In the genomic region with DNA sequence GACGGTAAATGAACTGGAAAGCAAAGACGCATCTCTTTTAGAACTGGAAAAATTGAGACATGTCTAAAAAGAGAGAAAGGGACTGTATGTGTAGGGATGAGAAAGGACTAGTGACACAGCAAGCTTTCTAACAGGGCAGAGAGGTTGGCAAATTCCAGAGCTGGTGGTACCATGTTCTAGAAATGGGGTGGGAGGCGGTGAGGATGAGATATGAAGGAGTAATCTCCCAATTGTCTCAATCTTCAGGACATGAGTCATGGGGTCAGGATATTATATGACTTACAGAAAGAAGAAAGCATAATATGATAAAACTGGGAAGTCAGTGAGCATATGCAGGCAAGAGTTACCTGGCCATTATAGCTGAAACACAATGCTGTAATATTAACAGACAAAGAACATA, we compare ENCODE assay signal across 15 cellular contexts. TPM values are rescaled to one million over a fixed set of nuclear protein-coding genes. Genes with fewer than 3 reads are reported as not detected.
DNase-seq lines count a peak whose midpoint lies in the region; ATAC-seq and TF ChIP-seq lines count a peak whose summit lies in the region.
"Had no signal": no experiment of that assay in that cellular context is flagged by ENCODE, and none has a peak within 500 bp of the region (broad histone marks: within the 10 kb centered on the region; RNA-seq: fewer than 3 reads in every experiment).

No MANE protein-coding gene starts in this region.

- no peak for TF ChIP-seq CTCF in MCF 10A (IDR thresholded peaks at IDR 0.05; ENCODE audit: unreplicated experiment)
- TF ChIP-seq CTCF in breast epithelium (IDR thresholded peaks at IDR 0.05): no peak
- TF ChIP-seq CTCF in RWPE2 (IDR thresholded peaks at IDR 0.05; ENCODE audit: poor library complexity, severe bottlenecking): no peak
- TF ChIP-seq CTCF in epithelial cell of esophagus (IDR thresholded peaks at IDR 0.05; ENCODE audit: insufficient read depth, low read depth, low read length, missing control alignments): no peak
- no peak for TF ChIP-seq CTCF in H9 (conservative IDR thresholded peaks at IDR 0.05)

- no peaks in the 10 kb centered on the region for H3K9me3 Mint-ChIP-seq in MCF 10A (ENCODE audit: unreplicated experiment)
- H3K9me3 Mint-ChIP-seq in activated T-cell treated with anti-CD3 and anti-CD28 coated beads, Interleukin-2, amount 50 U/mL, for 72 hours: no peaks in the 10 kb centered on the region
- H3K9me3 Mint-ChIP-seq in H9: peaks cover 40 to 59% of the 10 kb centered on the region in 2 experiments
- H3K9me3 Mint-ChIP-seq in activated CD8-positive, alpha-beta T cell treated with anti-CD3 and anti-CD28 coated beads, Interleukin-2, amount 10 ng/mL, durations not matched to agents 7 days and 5 days (ENCODE audit: insufficient read depth): no peaks in the 10 kb centered on the region
- H3K9me3 Mint-ChIP-seq: CD8-positive, alpha-beta memory T cell; HFFc6 had no signal

- H4K91ac ChIP-seq in H9 (ENCODE audit: insufficient read length, low read depth, low read length): no peak overlapping the region

- POLR2A ChIA-PET in MCF 10A (lab: Yijun Ruan, JAX): interaction anchor here (1.1 to 4.1 kb wide), 5 partner anchors 10 to 25 kb away, joined by 3 to 49 read pairs (median 6); a partner anchor contains a TSS
- POLR2A ChIA-PET in activated CD8-positive, alpha-beta T cell treated with anti-CD3 and anti-CD28 coated beads, Interleukin-2, amount 10 ng/mL, durations not matched to agents 7 days and 5 days (lab: Charles Lee): no interaction called here

- H3K4me1 Mint-ChIP-seq in MCF 10A (ENCODE audit: insufficient read depth, unreplicated experiment): peaks cover 13% of the 10 kb centered on the region
- peaks cover 27% of the 10 kb centered on the region for H3K4me1 Mint-ChIP-seq in activated T-cell treated with anti-CD3 and anti-CD28 coated beads, Interleukin-2, amount 50 U/mL, for 72 hours (ENCODE audit: low read depth)
- peaks cover 13 to 19% of the 10 kb centered on the region in 2 experiments; a peak in 3 of 4 replicates for H3K4me1 Mint-ChIP-seq in H9
- H3K4me1 Mint-ChIP-seq in activated CD8-positive, alpha-beta T cell treated with anti-CD3 and anti-CD28 coated beads, Interleukin-2, amount 10 ng/mL, durations not matched to agents 7 days and 5 days (ENCODE audit: low read depth): no peaks in the 10 kb centered on the region

- no peak overlapping the region for H2BK5ac ChIP-seq in H9 (ENCODE audit: insufficient read length, low read length)

- H2BK20ac ChIP-seq in H9 (ENCODE audit: low read depth, low read length, poor library complexity, severe bottlenecking): no peak overlapping the region

- H2AFZ ChIP-seq in H9 (ENCODE audit: low read length): no peak overlapping the region

- H3K4me1 ChIP-seq in breast epithelium (no peaks in the 10 kb centered on the region), RWPE2 (ENCODE audit: insufficient read depth, poor library complexity, severe bottlenecking) (peaks cover 43% of the 10 kb centered on the region), H9 (ENCODE audit: insufficient read depth, low read length) (no peaks in the 10 kb centered on the region)

- no peak overlapping the region for H3K4me3 Mint-ChIP-seq in MCF 10A (ENCODE audit: unreplicated experiment)
- no peak overlapping the region for H3K4me3 Mint-ChIP-seq in activated T-cell treated with anti-CD3 and anti-CD28 coated beads, Interleukin-2, amount 50 U/mL, for 72 hours
- H3K4me3 Mint-ChIP-seq in H9: no peak overlapping the region
- no peak overlapping the region for H3K4me3 Mint-ChIP-seq in activated CD8-positive, alpha-beta T cell treated with anti-CD3 and anti-CD28 coated beads, Interleukin-2, amount 10 ng/mL, durations not matched to agents 7 days and 5 days
- H3K4me3 Mint-ChIP-seq: CD8-positive, alpha-beta memory T cell; HFFc6 had no signal

- no peak overlapping the region for H3K14ac ChIP-seq in H9 (ENCODE audit: insufficient read depth, low read length)

- no peak overlapping the region for H2BK120ac ChIP-seq in H9 (ENCODE audit: low read depth, low read length, poor library complexity, severe bottlenecking)

- H3K36me3 Mint-ChIP-seq in MCF 10A (ENCODE audit: insufficient read depth, unreplicated experiment) (peaks cover under 1% of the 10 kb centered on the region), H9 (ENCODE audit: insufficient read depth in 1 of 3, low read depth in 3 of 3) (peaks cover 2 to 4% (median 4%) of the 10 kb centered on the region in 3 experiments; a peak in 5 of 7 replicates)
- peaks cover 0 to 2% of the 10 kb centered on the region in 2 donors for H3K36me3 Mint-ChIP-seq in activated T-cell treated with anti-CD3 and anti-CD28 coated beads, Interleukin-2, amount 50 U/mL, for 72 hours (ENCODE audit: insufficient read depth in 2 of 2)
- peaks cover 4% of the 10 kb centered on the region for H3K36me3 Mint-ChIP-seq in activated CD8-positive, alpha-beta T cell treated with anti-CD3 and anti-CD28 coated beads, Interleukin-2, amount 10 ng/mL, durations not matched to agents 7 days and 5 days (ENCODE audit: low read depth)

- ATAC-seq in RWPE2 (ENCODE audit: low read depth): peak; percentile 39; the same call in 2 of the 3 replicates
- ATAC-seq in activated T-cell treated with anti-CD3 and anti-CD28 coated beads, Interleukin-2, amount 50 U/mL, for 72 hours (replicated peaks in 1 of 2): no peak
- ATAC-seq in activated CD8-positive, alpha-beta T cell treated with anti-CD3 and anti-CD28 coated beads, Interleukin-2, amount 10 ng/mL, durations not matched to agents 7 days and 5 days: no peak

- H3K9ac ChIP-seq in H9 (ENCODE audit: extremely low read depth, insufficient read length, low read length): no peak overlapping the region
- H3K9ac ChIP-seq: BLaER1 treated with 17β-estradiol and CSF1 and Interleukin-3, amounts not matched to agents 10 nM and 100 nM had no signal

- H3K79me2 ChIP-seq in H9 (ENCODE audit: insufficient read depth, low read length): no peaks in the 10 kb centered on the region

- H3K27me3 Mint-ChIP-seq in MCF 10A (ENCODE audit: insufficient read depth, unreplicated experiment): peaks cover 13% of the 10 kb centered on the region
- H3K27me3 Mint-ChIP-seq in activated T-cell treated with anti-CD3 and anti-CD28 coated beads, Interleukin-2, amount 50 U/mL, for 72 hours (ENCODE audit: low read depth): peaks cover 9% of the 10 kb centered on the region
- H3K27me3 Mint-ChIP-seq in H9 (ENCODE audit: low read depth): no peaks in the 10 kb centered on the region
- no peaks in the 10 kb centered on the region for H3K27me3 Mint-ChIP-seq in activated CD8-positive, alpha-beta T cell treated with anti-CD3 and anti-CD28 coated beads, Interleukin-2, amount 10 ng/mL, durations not matched to agents 7 days and 5 days (ENCODE audit: low read depth)
- H3K27me3 Mint-ChIP-seq: CD8-positive, alpha-beta memory T cell had no signal

- no peak overlapping the region for H3K56ac ChIP-seq in H9 (ENCODE audit: insufficient read length, low read depth, low read length)

- H3K18ac ChIP-seq in H9 (ENCODE audit: insufficient read length, low read depth, low read length): no peak overlapping the region

- WGBS in H9 (ENCODE audit: extremely low coverage, insufficient read length, low lambda C conversion rate): no CpG with 5 or more reads among the region's 3 CpGs

- no peak overlapping the region for H4K5ac ChIP-seq in H9 (ENCODE audit: insufficient read length, low read depth, low read length)

- no peaks in the 10 kb centered on the region for H4K20me1 ChIP-seq in H9 (ENCODE audit: control insufficient read depth, insufficient read depth, insufficient read length)

- H3K27ac Mint-ChIP-seq in MCF 10A (ENCODE audit: low read depth, unreplicated experiment) (peak overlapping the region; percentile 28), H9 (no peak overlapping the region)
- no peak overlapping the region for H3K27ac Mint-ChIP-seq in activated T-cell treated with anti-CD3 and anti-CD28 coated beads, Interleukin-2, amount 50 U/mL, for 72 hours
- H3K27ac Mint-ChIP-seq in activated CD8-positive, alpha-beta T cell treated with anti-CD3 and anti-CD28 coated beads, Interleukin-2, amount 10 ng/mL, durations not matched to agents 7 days and 5 days: no peak overlapping the region
- H3K27ac Mint-ChIP-seq: HFFc6 had no signal

- no TSS peak for BruUV-seq in MCF 10A (replicated peaks; lab: Mats Ljungman, UMichigan)

- TF ChIP-seq POLR2A in breast epithelium (IDR thresholded peaks at IDR 0.05): no peak

- H3K27ac ChIP-seq in breast epithelium (no peak overlapping the region), RWPE2 (ENCODE audit: poor library complexity, severe bottlenecking) (peak overlapping the region; percentile 95), H9 (ENCODE audit: insufficient read length, low read depth, low read length) (no peak overlapping the region)

- no peak overlapping the region for H2AK5ac ChIP-seq in H9 (ENCODE audit: insufficient read length, low read length)

- no peak overlapping the region for H2BK15ac ChIP-seq in H9 (ENCODE audit: low read depth, low read length)

- H3K23me2 ChIP-seq in H9 (ENCODE audit: insufficient read length, low read depth, low read length, poor library complexity, severe bottlenecking): no peaks in the 10 kb centered on the region

- H2BK12ac ChIP-seq in H9 (ENCODE audit: insufficient read length, low read depth, low read length): no peak overlapping the region

- intact Hi-C loops in MCF 10A (cut with micrococcal nuclease) (no loop called here), breast epithelium (cut with DNase I; ENCODE audit: low total_unique reads) (no loop called here)

- DNase-seq in MCF 10A (ENCODE audit: unreplicated experiment) (peak; percentile 28), breast epithelium (ENCODE audit: low spot score in 2 of 2) (no peak), RWPE2 (ENCODE audit: low spot score) (no peak), epithelial cell of esophagus (ENCODE audit: low read depth) (peak; percentile 39), AML-193 (lab: John Stamatoyannopoulos, UW) (no peak), H9 (no peak)
- no peak for DNase-seq in activated T-cell treated with anti-CD3 and anti-CD28 coated beads, Interleukin-2, amount 50 U/mL, for 72 hours
- DNase-seq in activated CD8-positive, alpha-beta T cell treated with anti-CD3 and anti-CD28 coated beads, Interleukin-2, amount 10 ng/mL, durations not matched to agents 7 days and 5 days: no peak
- DNase-seq: CD8-positive, alpha-beta memory T cell; HFFc6; IMR-90; Karpas-422; NCI-H187 treated with DMSO at 0.1 percent for 48 hours; NCI-H774 had no signal

- H3K9me3 ChIP-seq in breast epithelium: no peaks in the 10 kb centered on the region
- H3K9me3 ChIP-seq in RWPE2 (ENCODE audit: severe bottlenecking): no peaks in the 10 kb centered on the region
- no peaks in the 10 kb centered on the region for H3K9me3 ChIP-seq in H9 (ENCODE audit: control insufficient read depth, low read depth, low read length)

- H3T11ph ChIP-seq in H9 (ENCODE audit: low read length): no peak overlapping the region

- no peak overlapping the region for H3K23ac ChIP-seq in H9 (ENCODE audit: insufficient read length, low read depth, low read length)

- H4K8ac ChIP-seq in H9 (replicated peaks; ENCODE audit: insufficient read length, low read depth, low read length): no peak overlapping the region

- no peak overlapping the region for H3K4me2 ChIP-seq in H9 (ENCODE audit: insufficient read depth, insufficient read length, low read length)

- no peak overlapping the region for H3K4me3 ChIP-seq in breast epithelium
- H3K4me3 ChIP-seq in RWPE2 (ENCODE audit: severe bottlenecking): no peak overlapping the region
- H3K4me3 ChIP-seq in epithelial cell of esophagus (ENCODE audit: low read length): no peak overlapping the region
- H3K4me3 ChIP-seq: BLaER1 treated with 17β-estradiol and CSF1 and Interleukin-3, amounts not matched to agents 10 nM and 100 nM had no signal

- H3K36me3 ChIP-seq in breast epithelium (no peaks in the 10 kb centered on the region), RWPE2 (ENCODE audit: low read depth) (peaks cover 2% of the 10 kb centered on the region; the same call in 1 of the 2 replicates)

- H3K4ac ChIP-seq in H9 (ENCODE audit: low read depth, low read length): no peak overlapping the region

- peaks cover 0 to 13% of the 10 kb centered on the region in 2 donors for H3K27me3 ChIP-seq in breast epithelium
- H3K27me3 ChIP-seq in RWPE2 (ENCODE audit: insufficient read depth, poor library complexity, severe bottlenecking): no peaks in the 10 kb centered on the region
- no peaks in the 10 kb centered on the region for H3K27me3 ChIP-seq in H9 (ENCODE audit: insufficient read depth, low read length)

- CTCF ChIA-PET in MCF 10A (lab: Yijun Ruan, JAX): interaction anchor here (0.5 to 1.9 kb wide), 3 partner anchors 9 to 160 kb away, joined by 3 to 5 read pairs (median 4); no protein-coding TSS in a partner anchor
- CTCF ChIA-PET in activated CD8-positive, alpha-beta T cell treated with anti-CD3 and anti-CD28 coated beads, Interleukin-2, amount 10 ng/mL, durations not matched to agents 7 days and 5 days (lab: Charles Lee): no interaction called here

- H3K79me1 ChIP-seq in H9 (ENCODE audit: insufficient read depth, low read depth, low read length, poor library complexity, severe bottlenecking): no peaks in the 10 kb centered on the region

RNA-seq across cellular contexts. Expression of a gene that starts 14.2 kb away (rescaled TPM):
- total RNA-seq in MCF 10A (2022) (27.5 and 28.4 TPM in 2 replicates), breast epithelium (10 to 100 TPM; 20.6 to 40.5 (median 27.2) TPM), H9 (2021) (13.5 and 14.8 TPM in 2 replicates)
- total RNA-seq in activated T-cell treated with anti-CD3 and anti-CD28 coated beads, Interleukin-2, amount 50 U/mL, for 72 hours: 10 to 100 TPM; 20.8 to 27.5 TPM
- 10 to 100 TPM; 13.2 to 16.9 TPM for total RNA-seq in activated CD8-positive, alpha-beta T cell treated with anti-CD3 and anti-CD28 coated beads, Interleukin-2, amount 10 ng/mL, durations not matched to agents 7 days and 5 days

Comparison
In these comparisons a context has a peak if more than half of its experiments do, and no peak if none do; other contexts are left out.
1. DNase-seq: peak in MCF 10A (single experiment) and epithelial cell of esophagus (single experiment); none in breast epithelium (0 of 2), RWPE2 (single experiment), activated T-cell treated with anti-CD3 and anti-CD28 coated beads, Interleukin-2, amount 50 U/mL, for 72 hours (0 of 2), AML-193 (0 of 2), H9 (single experiment) and activated CD8-positive, alpha-beta T cell treated with anti-CD3 and anti-CD28 coated beads, Interleukin-2, amount 10 ng/mL, durations not matched to agents 7 days and 5 days (single experiment).